16 cellular contexts compared by ENCODE assay signal in genomic region chr7:133735222-133735621, GRCh38.
"Had no signal": no experiment of that assay in that cellular context is flagged by ENCODE, and none has a peak within 500 bp of the region (broad histone marks: within the 10 kb centered on the region; RNA-seq: fewer than 3 reads in every experiment).

No MANE protein-coding gene starts in this region.

- H3K27me3 Mint-ChIP-seq: activated naive CD4-positive, alpha-beta T cell treated with anti-CD3 and anti-CD28 coated beads, Interleukin-2, amount 10 ng/mL, durations not matched to agents 7 days and 5 days; brain; naive B cell had no signal

- H3K27ac Mint-ChIP-seq: activated naive CD4-positive, alpha-beta T cell treated with anti-CD3 and anti-CD28 coated beads, Interleukin-2, amount 10 ng/mL, durations not matched to agents 7 days and 5 days; activated T-helper 2 cell treated with anti-CD3 and anti-CD28 coated beads, Interferon-gamma antibody, Interleukin-2, Interleukin-4, amounts not matched to agents 10 μg/mL and 5 μg/mL and 100 μg/mL, durations not matched to agents 14 hours and 24 hours and 36 hours; brain; endodermal cell; naive B cell; T-helper 2 cell treated with Interferon-gamma antibody and Interleukin-4, amounts not matched to agents 5 μg/mL and 100 μg/mL, for 36 hours had no signal

- H3K9me3 Mint-ChIP-seq: activated naive CD4-positive, alpha-beta T cell treated with anti-CD3 and anti-CD28 coated beads, Interleukin-2, amount 10 ng/mL, durations not matched to agents 7 days and 5 days; activated T-helper 2 cell treated with anti-CD3 and anti-CD28 coated beads, Interferon-gamma antibody, Interleukin-2, Interleukin-4, amounts not matched to agents 10 μg/mL and 5 μg/mL and 100 μg/mL, durations not matched to agents 14 hours and 24 hours and 36 hours; brain; endodermal cell; T-helper 2 cell treated with Interferon-gamma antibody and Interleukin-4, amounts not matched to agents 5 μg/mL and 100 μg/mL, for 36 hours had no signal

- H3K36me3 ChIP-seq: esophagus muscularis mucosa, tibial artery had no signal

- H3K4me3 ChIP-seq: adrenal gland, esophagus muscularis mucosa, lung, smooth muscle cell, tibial artery had no signal

- H3K36me3 Mint-ChIP-seq: activated naive CD4-positive, alpha-beta T cell treated with anti-CD3 and anti-CD28 coated beads, Interleukin-2, amount 10 ng/mL, durations not matched to agents 7 days and 5 days had no signal

- H3K4me2 ChIP-seq: smooth muscle cell had no signal

- H3K27ac ChIP-seq: adrenal gland, esophagus muscularis mucosa, tibial artery had no signal

- H3K27me3 ChIP-seq: adrenal gland, esophagus muscularis mucosa, tibial artery had no signal

- H3K4me3 Mint-ChIP-seq: activated naive CD4-positive, alpha-beta T cell treated with anti-CD3 and anti-CD28 coated beads, Interleukin-2, amount 10 ng/mL, durations not matched to agents 7 days and 5 days; brain; endodermal cell; naive B cell; T-helper 2 cell treated with Interferon-gamma antibody and Interleukin-4, amounts not matched to agents 5 μg/mL and 100 μg/mL, for 36 hours had no signal

- H3K4me1 Mint-ChIP-seq: activated naive CD4-positive, alpha-beta T cell treated with anti-CD3 and anti-CD28 coated beads, Interleukin-2, amount 10 ng/mL, durations not matched to agents 7 days and 5 days; naive B cell had no signal

- H3K9me3 ChIP-seq: adrenal gland, esophagus muscularis mucosa, tibial artery had no signal

- DNase-seq: activated naive CD4-positive, alpha-beta T cell treated with anti-CD3 and anti-CD28 coated beads, Interleukin-2, amount 10 ng/mL, durations not matched to agents 7 days and 5 days; adrenal gland; endodermal cell; hippocampal formation; left cardiac atrium; naive B cell; posterior cingulate gyrus; right cardiac atrium; SW 1271; tibial artery had no signal

- H3K4me1 ChIP-seq: adrenal gland, esophagus muscularis mucosa, tibial artery had no signal
